Comparison of ENCODE assay signal across 19 cellular contexts in genomic region chr14:70872678-70873020, GRCh38. TPM values are rescaled to one million over a fixed set of nuclear protein-coding genes. Genes with fewer than 3 reads are reported as not detected.
DNase-seq lines count a peak whose midpoint lies in the region; ATAC-seq and TF ChIP-seq lines count a peak whose summit lies in the region.
"Had no signal": no experiment of that assay in that cellular context is flagged by ENCODE, and none has a peak within 500 bp of the region (broad histone marks: within the 10 kb centered on the region; RNA-seq: fewer than 3 reads in every experiment).

No MANE protein-coding gene starts in this region.

- H3K9me3 Mint-ChIP-seq in activated CD4-positive, alpha-beta T cell treated with anti-CD3 and anti-CD28 coated beads, Interleukin-2, amount 10 ng/mL, durations not matched to agents 7 days and 5 days: peaks cover 19% of the 10 kb centered on the region
- H3K9me3 Mint-ChIP-seq in activated T-helper 17 cell treated with anti-CD3 and anti-CD28 coated beads, Interleukin-2, amount 50 U/mL, for 72 hours: no peaks in the 10 kb centered on the region
- H3K9me3 Mint-ChIP-seq in natural killer cell treated with Interleukin-12 subunit alpha and Interleukin-12 subunit beta and Interleukin-15 and Interleukin-18, amount 100 ng/mL, for 72 hours: peaks cover 8% of the 10 kb centered on the region

- H3K27me3 Mint-ChIP-seq in activated CD4-positive, alpha-beta T cell treated with anti-CD3 and anti-CD28 coated beads, Interleukin-2, amount 10 ng/mL, durations not matched to agents 7 days and 5 days: no peaks in the 10 kb centered on the region
- H3K27me3 Mint-ChIP-seq in activated T-helper 17 cell treated with anti-CD3 and anti-CD28 coated beads, Interleukin-2, amount 50 U/mL, for 72 hours: no peaks in the 10 kb centered on the region
- no peaks in the 10 kb centered on the region for H3K27me3 Mint-ChIP-seq in natural killer cell treated with Interleukin-12 subunit alpha and Interleukin-12 subunit beta and Interleukin-15 and Interleukin-18, amount 100 ng/mL, for 72 hours
- H3K27me3 Mint-ChIP-seq: progenitor cell of endocrine pancreas had no signal

- no peak overlapping the region for H3K27ac ChIP-seq in dorsolateral prefrontal cortex
- H3K27ac ChIP-seq: esophagus muscularis mucosa, SK-N-MC, tibial artery had no signal

- CTCF ChIA-PET in activated CD4-positive, alpha-beta T cell treated with anti-CD3 and anti-CD28 coated beads, Interleukin-2, amount 10 ng/mL, durations not matched to agents 7 days and 5 days (lab: Charles Lee): interaction anchor here (0.6 to 1.7 kb wide), 6 partner anchors 12 to 46 kb away, joined by 3 to 8 read pairs (median 4); partner anchors contain the start of gene PCNX1

- peak overlapping the region; percentile 91 for H3K27ac Mint-ChIP-seq in activated CD4-positive, alpha-beta T cell treated with anti-CD3 and anti-CD28 coated beads, Interleukin-2, amount 10 ng/mL, durations not matched to agents 7 days and 5 days
- peak overlapping the region; percentile 88 for H3K27ac Mint-ChIP-seq in activated T-helper 17 cell treated with anti-CD3 and anti-CD28 coated beads, Interleukin-2, amount 50 U/mL, for 72 hours
- peak overlapping the region; percentile 89 to 95 for H3K27ac Mint-ChIP-seq in natural killer cell treated with Interleukin-12 subunit alpha and Interleukin-12 subunit beta and Interleukin-15 and Interleukin-18, amount 100 ng/mL, for 72 hours
- H3K27ac Mint-ChIP-seq: progenitor cell of endocrine pancreas had no signal

- ATAC-seq in GM19395 (IDR thresholded peaks at IDR 0.05; ENCODE audit: unreplicated experiment): peak; percentile 22
- no peak for ATAC-seq in activated T-helper 17 cell treated with anti-CD3 and anti-CD28 coated beads, Interleukin-2, amount 50 U/mL, for 72 hours (replicated peaks)
- no peak for ATAC-seq in natural killer cell treated with Interleukin-12 subunit alpha and Interleukin-12 subunit beta and Interleukin-15 and Interleukin-18, amount 100 ng/mL, for 72 hours

- H3K4me3 Mint-ChIP-seq in activated CD4-positive, alpha-beta T cell treated with anti-CD3 and anti-CD28 coated beads, Interleukin-2, amount 10 ng/mL, durations not matched to agents 7 days and 5 days: peak overlapping the region; percentile 60
- peak overlapping the region; percentile 85 for H3K4me3 Mint-ChIP-seq in activated T-helper 17 cell treated with anti-CD3 and anti-CD28 coated beads, Interleukin-2, amount 50 U/mL, for 72 hours
- H3K4me3 Mint-ChIP-seq in natural killer cell treated with Interleukin-12 subunit alpha and Interleukin-12 subunit beta and Interleukin-15 and Interleukin-18, amount 100 ng/mL, for 72 hours: peak overlapping the region; percentile 87

- H3K4me3 ChIP-seq in dorsolateral prefrontal cortex: no peak overlapping the region
- H3K4me3 ChIP-seq: esophagus muscularis mucosa, SK-N-MC, tibial artery had no signal

- peaks cover 23% of the 10 kb centered on the region for H3K4me1 Mint-ChIP-seq in activated CD4-positive, alpha-beta T cell treated with anti-CD3 and anti-CD28 coated beads, Interleukin-2, amount 10 ng/mL, durations not matched to agents 7 days and 5 days
- H3K4me1 Mint-ChIP-seq in activated T-helper 17 cell treated with anti-CD3 and anti-CD28 coated beads, Interleukin-2, amount 50 U/mL, for 72 hours: peaks cover 19% of the 10 kb centered on the region
- peaks cover 20 to 24% of the 10 kb centered on the region in 2 donors for H3K4me1 Mint-ChIP-seq in natural killer cell treated with Interleukin-12 subunit alpha and Interleukin-12 subunit beta and Interleukin-15 and Interleukin-18, amount 100 ng/mL, for 72 hours (ENCODE audit: low read depth in 2 of 2)

- TF ChIP-seq CTCF in dorsolateral prefrontal cortex (IDR thresholded peaks at IDR 0.05 in 54 of 56, conservative IDR thresholded peaks at IDR 0.05 in 2 of 56; ENCODE audit: low read depth in 1 of 56, partially characterized antibody in 56 of 56): no peak

- H3K36me3 Mint-ChIP-seq in activated CD4-positive, alpha-beta T cell treated with anti-CD3 and anti-CD28 coated beads, Interleukin-2, amount 10 ng/mL, durations not matched to agents 7 days and 5 days (ENCODE audit: low read depth): peaks cover 22% of the 10 kb centered on the region
- H3K36me3 Mint-ChIP-seq in activated T-helper 17 cell treated with anti-CD3 and anti-CD28 coated beads, Interleukin-2, amount 50 U/mL, for 72 hours (ENCODE audit: low read depth): no peaks in the 10 kb centered on the region
- peaks cover 19% of the 10 kb centered on the region for H3K36me3 Mint-ChIP-seq in natural killer cell treated with Interleukin-12 subunit alpha and Interleukin-12 subunit beta and Interleukin-15 and Interleukin-18, amount 100 ng/mL, for 72 hours

- POLR2A ChIA-PET in activated CD4-positive, alpha-beta T cell treated with anti-CD3 and anti-CD28 coated beads, Interleukin-2, amount 10 ng/mL, durations not matched to agents 7 days and 5 days (lab: Charles Lee): no interaction called here

- no peak for DNase-seq in activated CD4-positive, alpha-beta T cell treated with anti-CD3 and anti-CD28 coated beads, Interleukin-2, amount 10 ng/mL, durations not matched to agents 7 days and 5 days
- DNase-seq in activated CD4-positive, alpha-beta T cell treated with anti-CD3 and anti-CD28 coated beads, Interleukin-2, amount 50 U/mL, for 1 hour: no peak
- DNase-seq in natural killer cell treated with Interleukin-12 subunit alpha and Interleukin-12 subunit beta and Interleukin-15 and Interleukin-18, amount 100 ng/mL, for 72 hours (ENCODE audit: low spot score): no peak
- no peak for DNase-seq in mesenteric fat pad (ENCODE audit: low spot score)
- DNase-seq in dorsolateral prefrontal cortex: no peak
- DNase-seq in NCI-H2029 treated with DMSO at 0.1 percent for 48 hours (lab: John Stamatoyannopoulos, UW): no peak
- DNase-seq: DND-41, glutamatergic neuron, H7, NCI-H1048, NCI-H2107, NCI-H774, Peyer's patch, tibial artery had no signal

- intact Hi-C loops in dorsolateral prefrontal cortex (cut with DNase I): no loop called here

- peaks cover 0 to 17% (median 0%) of the 10 kb centered on the region in 45 donors for H3K27me3 ChIP-seq in dorsolateral prefrontal cortex
- H3K27me3 ChIP-seq: esophagus muscularis mucosa, Peyer's patch, tibial artery had no signal

RNA-seq across cellular contexts. Expression of gene PCNX1, which starts 34.6 kb away (rescaled TPM):
- total RNA-seq in activated CD4-positive, alpha-beta T cell treated with anti-CD3 and anti-CD28 coated beads, Interleukin-2, amount 10 ng/mL, durations not matched to agents 7 days and 5 days: 10 to 100 TPM; 56.6 to 72.1 TPM
- total RNA-seq in activated T-helper 17 cell treated with anti-CD3 and anti-CD28 coated beads, Interleukin-2, amount 50 U/mL, for 72 hours: 10 to 100 TPM; 52.1 to 82.0 TPM
- 100 to 1,000 TPM in 1 of 2 donors, 10 to 100 TPM in 1; 81.7 to 156 TPM for total RNA-seq in natural killer cell treated with Interleukin-12 subunit alpha and Interleukin-12 subunit beta and Interleukin-15 and Interleukin-18, amount 100 ng/mL, for 72 hours
- total RNA-seq in mesenteric fat pad: 89.0 TPM
- total RNA-seq in dorsolateral prefrontal cortex: 100 to 1,000 TPM in 5 of 120 experiments, 10 to 100 TPM in 115; 61.9 to 138 (median 81.6) TPM
